In the genomic region with DNA sequence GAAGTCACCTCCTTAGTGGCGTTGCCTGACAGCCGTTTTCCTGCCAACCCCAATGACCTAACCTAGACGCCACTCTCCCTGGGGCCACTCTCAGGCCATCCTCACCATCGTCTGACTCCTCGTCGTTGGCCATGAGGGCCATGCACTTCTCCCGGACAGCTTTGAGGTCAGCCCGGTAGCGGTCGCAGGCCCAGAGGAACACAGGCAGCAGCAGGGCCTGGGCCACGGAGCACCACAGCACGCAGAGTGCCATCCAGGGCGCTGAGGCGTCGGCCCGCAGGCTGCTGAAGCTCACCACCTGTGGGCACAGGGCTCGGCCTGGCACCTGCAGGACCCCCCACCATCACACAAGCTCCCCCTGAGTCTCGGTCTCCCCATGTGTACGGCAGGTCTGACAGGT, we compare ENCODE assay signal across 1 cellular context.
TF ChIP-seq lines count a peak whose summit lies in the region.

No MANE protein-coding gene starts in this region.

TF ChIP-seq in HepG2, 621 proteins besides CTCF, POLR2A, EP300 and RAD21:
- TF ChIP-seq KLF13 (CRISPR knock-in tag; IDR thresholded peaks at IDR 0.05) = no peak
- TF ChIP-seq, protein P1, sequence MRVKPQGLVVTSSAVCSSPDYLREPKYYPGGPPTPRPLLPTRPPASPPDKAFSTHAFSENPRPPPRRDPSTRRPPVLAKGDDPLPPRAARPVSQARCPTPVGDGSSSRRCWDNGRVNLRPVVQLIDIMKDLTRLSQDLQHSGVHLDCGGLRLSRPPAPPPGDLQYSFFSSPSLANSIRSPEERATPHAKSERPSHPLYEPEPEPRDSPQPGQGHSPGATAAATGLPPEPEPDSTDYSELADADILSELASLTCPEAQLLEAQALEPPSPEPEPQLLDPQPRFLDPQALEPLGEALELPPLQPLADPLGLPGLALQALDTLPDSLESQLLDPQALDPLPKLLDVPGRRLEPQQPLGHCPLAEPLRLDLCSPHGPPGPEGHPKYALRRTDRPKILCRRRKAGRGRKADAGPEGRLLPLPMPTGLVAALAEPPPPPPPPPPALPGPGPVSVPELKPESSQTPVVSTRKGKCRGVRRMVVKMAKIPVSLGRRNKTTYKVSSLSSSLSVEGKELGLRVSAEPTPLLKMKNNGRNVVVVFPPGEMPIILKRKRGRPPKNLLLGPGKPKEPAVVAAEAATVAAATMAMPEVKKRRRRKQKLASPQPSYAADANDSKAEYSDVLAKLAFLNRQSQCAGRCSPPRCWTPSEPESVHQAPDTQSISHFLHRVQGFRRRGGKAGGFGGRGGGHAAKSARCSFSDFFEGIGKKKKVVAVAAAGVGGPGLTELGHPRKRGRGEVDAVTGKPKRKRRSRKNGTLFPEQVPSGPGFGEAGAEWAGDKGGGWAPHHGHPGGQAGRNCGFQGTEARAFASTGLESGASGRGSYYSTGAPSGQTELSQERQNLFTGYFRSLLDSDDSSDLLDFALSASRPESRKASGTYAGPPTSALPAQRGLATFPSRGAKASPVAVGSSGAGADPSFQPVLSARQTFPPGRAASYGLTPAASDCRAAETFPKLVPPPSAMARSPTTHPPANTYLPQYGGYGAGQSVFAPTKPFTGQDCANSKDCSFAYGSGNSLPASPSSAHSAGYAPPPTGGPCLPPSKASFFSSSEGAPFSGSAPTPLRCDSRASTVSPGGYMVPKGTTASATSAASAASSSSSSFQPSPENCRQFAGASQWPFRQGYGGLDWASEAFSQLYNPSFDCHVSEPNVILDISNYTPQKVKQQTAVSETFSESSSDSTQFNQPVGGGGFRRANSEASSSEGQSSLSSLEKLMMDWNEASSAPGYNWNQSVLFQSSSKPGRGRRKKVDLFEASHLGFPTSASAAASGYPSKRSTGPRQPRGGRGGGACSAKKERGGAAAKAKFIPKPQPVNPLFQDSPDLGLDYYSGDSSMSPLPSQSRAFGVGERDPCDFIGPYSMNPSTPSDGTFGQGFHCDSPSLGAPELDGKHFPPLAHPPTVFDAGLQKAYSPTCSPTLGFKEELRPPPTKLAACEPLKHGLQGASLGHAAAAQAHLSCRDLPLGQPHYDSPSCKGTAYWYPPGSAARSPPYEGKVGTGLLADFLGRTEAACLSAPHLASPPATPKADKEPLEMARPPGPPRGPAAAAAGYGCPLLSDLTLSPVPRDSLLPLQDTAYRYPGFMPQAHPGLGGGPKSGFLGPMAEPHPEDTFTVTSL (CRISPR knock-in tag; IDR thresholded peaks at IDR 0.05; ENCODE audit: borderline replicate concordance) = no peak
- no peak for TF ChIP-seq ZNF468 (CRISPR knock-in tag; IDR thresholded peaks at IDR 0.05)
- TF ChIP-seq ESRRA (CRISPR knock-in tag; IDR thresholded peaks at IDR 0.05; ENCODE audit: low read depth) = no peak
- TF ChIP-seq ZSCAN21 (CRISPR knock-in tag; IDR thresholded peaks at IDR 0.05; ENCODE audit: borderline replicate concordance) = no peak
- TF ChIP-seq NKX3-1 (CRISPR knock-in tag; IDR thresholded peaks at IDR 0.05) = no peak
- 0 out of 2 replicates have a peak, but pooled peaks have one; percentile 18 for TF ChIP-seq HNRNPL (IDR thresholded peaks at IDR 0.05; ENCODE audit: low read depth, low read length)
- TF ChIP-seq ZMYM2 (CRISPR knock-in tag; IDR thresholded peaks at IDR 0.05) = no peak
- TF ChIP-seq BCL6 (CRISPR knock-in tag; IDR thresholded peaks at IDR 0.05) = no peak
